Comparison of ENCODE assay signal across 1 cellular context in genomic region chr4:3784469-3785291, GRCh38.
TF ChIP-seq lines count a peak whose summit lies in the region.

No MANE protein-coding gene starts in this region.

TF ChIP-seq in HEK293, 187 proteins besides CTCF, POLR2A, EP300 and RAD21 (continued from another document):
- TF ChIP-seq ZNF449 (tag by site-specific recombination; IDR thresholded peaks at IDR 0.05): 0 out of 2 replicates have a peak, but pooled peaks have one; percentile 60
- TF ChIP-seq ZNF626 (tag by site-specific recombination; IDR thresholded peaks at IDR 0.05): no peak
- TF ChIP-seq GLIS2 (tag by site-specific recombination; IDR thresholded peaks at IDR 0.05): peak; percentile 19; the same call in 1 of the 2 replicates
- no peak for TF ChIP-seq ZNF624 (tag by site-specific recombination; IDR thresholded peaks at IDR 0.05)
- no peak for TF ChIP-seq ZNF785 (tag by site-specific recombination; IDR thresholded peaks at IDR 0.05)
- TF ChIP-seq ZNF768 (tag by site-specific recombination; IDR thresholded peaks at IDR 0.05): no peak
- TF ChIP-seq PATZ1 (tag by site-specific recombination; IDR thresholded peaks at IDR 0.05): 0 out of 2 replicates have a peak, but pooled peaks have one; percentile 13
- no peak for TF ChIP-seq ZNF362 (tag by site-specific recombination; IDR thresholded peaks at IDR 0.05)
TF ChIP-seq in HEK293: peak in this region for 4.
